In the genomic region with DNA sequence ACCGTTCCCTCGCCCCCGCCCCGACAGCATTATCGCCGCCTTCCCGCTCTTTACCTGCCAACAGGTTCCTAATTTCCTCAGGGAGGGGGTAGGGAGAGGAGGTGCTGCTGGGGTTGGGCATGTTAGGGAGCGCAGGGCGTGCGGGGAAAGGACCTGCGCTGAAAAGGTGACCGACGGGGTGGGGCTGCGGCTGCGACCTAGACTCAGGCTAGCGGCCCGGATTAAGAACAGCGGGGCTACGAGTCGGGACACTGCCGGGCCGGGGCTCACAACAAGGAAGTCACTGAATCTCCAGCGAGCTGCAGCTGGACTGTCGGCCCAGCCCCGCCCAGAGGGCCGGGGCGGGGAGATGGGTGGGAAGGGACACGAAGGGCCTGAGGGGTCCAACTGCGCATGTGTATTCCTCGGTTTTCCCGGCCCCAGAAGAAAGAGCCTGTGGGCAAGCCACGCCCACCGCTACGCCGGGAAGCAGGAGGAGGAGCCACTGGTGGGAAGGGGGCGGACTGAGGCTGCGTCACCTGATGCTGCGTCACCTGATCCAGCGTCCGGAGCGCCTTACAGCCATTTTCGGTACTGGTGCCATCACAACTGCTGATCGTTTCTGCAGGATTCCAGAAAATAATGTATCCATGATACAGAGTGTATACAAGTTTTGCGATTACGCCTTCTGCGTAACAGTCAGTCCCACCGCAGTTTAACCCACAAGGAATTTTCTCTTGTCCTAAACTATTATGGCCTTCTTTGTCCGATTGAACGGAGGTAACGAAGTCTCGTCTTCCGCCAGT, we compare ENCODE assay signal across 8 cellular contexts. TPM values are rescaled to one million over a fixed set of nuclear protein-coding genes. Genes with fewer than 3 reads are reported as not detected.
DNase-seq lines count a peak whose midpoint lies in the region; ATAC-seq lines count a peak whose summit lies in the region.

A gene with protein sequence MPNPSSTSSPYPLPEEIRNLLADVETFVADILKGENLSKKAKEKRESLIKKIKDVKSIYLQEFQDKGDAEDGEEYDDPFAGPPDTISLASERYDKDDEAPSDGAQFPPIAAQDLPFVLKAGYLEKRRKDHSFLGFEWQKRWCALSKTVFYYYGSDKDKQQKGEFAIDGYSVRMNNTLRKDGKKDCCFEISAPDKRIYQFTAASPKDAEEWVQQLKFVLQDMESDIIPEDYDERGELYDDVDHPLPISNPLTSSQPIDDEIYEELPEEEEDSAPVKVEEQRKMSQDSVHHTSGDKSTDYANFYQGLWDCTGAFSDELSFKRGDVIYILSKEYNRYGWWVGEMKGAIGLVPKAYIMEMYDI (minus strand): TSS at position 282 of the 785 bp plus-strand sequence. CDS start 161 bp downstream, at position 121.

- DNase-seq in AG20443 (ENCODE audit: low spot score) = peak; percentile 99
- DNase-seq in NCI-H524 (lab: John Stamatoyannopoulos, UW) = peak; percentile 92 to 98
- DNase-seq in activated CD4-positive, alpha-beta T cell treated with anti-CD3 and anti-CD28 coated beads, Interleukin-2, amount 50 U/mL, for 1 hour = peak; percentile 69
- DNase-seq in cortex of kidney (lab: John Stamatoyannopoulos, UW) = peak; percentile 19
- DNase-seq in left colon = peak; percentile 99
- peak; percentile 87 for DNase-seq in stimulated activated CD4-positive, alpha-beta T cell treated with anti-CD3 and anti-CD28 coated beads, Interleukin-1b, Interleukin-23, amount 100 ng/mL, for 48 hours

- peak; percentile 93 for ATAC-seq in GM19035 (IDR thresholded peaks at IDR 0.05; ENCODE audit: unreplicated experiment)
- peak; percentile 93 for ATAC-seq in HG03354 (IDR thresholded peaks at IDR 0.05; ENCODE audit: poor library complexity, severe bottlenecking, unreplicated experiment)
- ATAC-seq in left colon = peak; percentile 91

- intact Hi-C loops in left colon (cut with DNase I, micrococcal nuclease) = loop anchor here in 1 of 2 donors (5.0 kb wide), 1 partner anchor 233 kb away; a partner anchor contains a TSS

RNA-seq across cellular contexts. Expression of the gene that starts here (rescaled TPM):
- 10 to 100 TPM; 39.3 to 46.6 TPM for total RNA-seq in left colon

Comparison
In these comparisons a context has a peak if more than half of its experiments do, and no peak if none do; other contexts are left out.
1. Peak in every context shown above with its lines: DNase-seq and ATAC-seq.
2. DNase-seq: peak in every context shown above with its lines; median percentile 99 in AG20443; 99 in left colon; 95 in NCI-H524; 87 in stimulated activated CD4-positive, alpha-beta T cell treated with anti-CD3 and anti-CD28 coated beads, Interleukin-1b, Interleukin-23, amount 100 ng/mL, for 48 hours; 69 in activated CD4-positive, alpha-beta T cell treated with anti-CD3 and anti-CD28 coated beads, Interleukin-2, amount 50 U/mL, for 1 hour; 19 in cortex of kidney.